Comparison of ENCODE assay signal across 18 cellular contexts in genomic region chr6:112296694-112297093, GRCh38. TPM values are rescaled to one million over a fixed set of nuclear protein-coding genes. Genes with fewer than 3 reads are reported as not detected.
"Had no signal": no experiment of that assay in that cellular context is flagged by ENCODE, and none has a peak within 500 bp of the region (broad histone marks: within the 10 kb centered on the region; RNA-seq: fewer than 3 reads in every experiment).

No MANE protein-coding gene starts in this region.

- ATAC-seq: body of pancreas, gastrocnemius medialis had no signal

- H3K4me1 Mint-ChIP-seq: activated CD4-positive, alpha-beta memory T cell treated with anti-CD3 and anti-CD28 coated beads, Interleukin-2, amount 10 ng/mL, durations not matched to agents 7 days and 5 days; activated CD4-positive, alpha-beta T cell treated with anti-CD3 and anti-CD28 coated beads, Interleukin-2, amount 10 ng/mL, durations not matched to agents 24 days and 14 days; activated naive CD4-positive, alpha-beta T cell treated with anti-CD3 and anti-CD28 coated beads, Interleukin-2, amount 10 ng/mL, durations not matched to agents 7 days and 5 days had no signal

- H3K9me3 Mint-ChIP-seq: activated CD4-positive, alpha-beta memory T cell treated with anti-CD3 and anti-CD28 coated beads, Interleukin-2, amount 10 ng/mL, durations not matched to agents 7 days and 5 days; activated CD4-positive, alpha-beta T cell treated with anti-CD3 and anti-CD28 coated beads, Interleukin-2, amount 10 ng/mL, durations not matched to agents 24 days and 14 days; activated naive CD4-positive, alpha-beta T cell treated with anti-CD3 and anti-CD28 coated beads, Interleukin-2, amount 10 ng/mL, durations not matched to agents 7 days and 5 days; activated T-cell treated with anti-CD3 and anti-CD28 coated beads, Interleukin-2, amount 50 U/mL, for 72 hours; T-helper 1 cell treated with Interleukin-12 subunit alpha and Interleukin-12 subunit beta and Interleukin-4 antibody, amounts not matched to agents 30 μg/mL and 1 μg/mL, for 36 hours had no signal

- H3K27ac Mint-ChIP-seq: activated CD4-positive, alpha-beta memory T cell treated with anti-CD3 and anti-CD28 coated beads, Interleukin-2, amount 10 ng/mL, durations not matched to agents 7 days and 5 days; activated CD4-positive, alpha-beta T cell treated with anti-CD3 and anti-CD28 coated beads, Interleukin-2, amount 10 ng/mL, durations not matched to agents 24 days and 14 days; activated naive CD4-positive, alpha-beta T cell treated with anti-CD3 and anti-CD28 coated beads, Interleukin-2, amount 10 ng/mL, durations not matched to agents 7 days and 5 days; activated T-cell treated with anti-CD3 and anti-CD28 coated beads, Interleukin-2, amount 50 U/mL, for 72 hours; stimulated activated naive B cell treated with anti-CD40 and anti-IgM and Interleukin-4, amounts not matched to agents 10 μg/mL and 1 μg/mL and 100 μg/mL, for 72 hours; T-helper 1 cell treated with Interleukin-12 subunit alpha and Interleukin-12 subunit beta and Interleukin-4 antibody, amounts not matched to agents 30 μg/mL and 1 μg/mL, for 36 hours had no signal

- H3K4me3 Mint-ChIP-seq: activated CD4-positive, alpha-beta memory T cell treated with anti-CD3 and anti-CD28 coated beads, Interleukin-2, amount 10 ng/mL, durations not matched to agents 7 days and 5 days; activated CD4-positive, alpha-beta T cell treated with anti-CD3 and anti-CD28 coated beads, Interleukin-2, amount 10 ng/mL, durations not matched to agents 24 days and 14 days; activated naive CD4-positive, alpha-beta T cell treated with anti-CD3 and anti-CD28 coated beads, Interleukin-2, amount 10 ng/mL, durations not matched to agents 7 days and 5 days; activated T-cell treated with anti-CD3 and anti-CD28 coated beads, Interleukin-2, amount 50 U/mL, for 72 hours; stimulated activated naive B cell treated with anti-CD40 and anti-IgM and Interleukin-4, amounts not matched to agents 10 μg/mL and 1 μg/mL and 100 μg/mL, for 72 hours; T-helper 1 cell treated with Interleukin-12 subunit alpha and Interleukin-12 subunit beta and Interleukin-4 antibody, amounts not matched to agents 30 μg/mL and 1 μg/mL, for 36 hours had no signal

- DNase-seq: activated CD4-positive, alpha-beta memory T cell treated with anti-CD3 and anti-CD28 coated beads, Interleukin-2, amount 10 ng/mL, durations not matched to agents 7 days and 5 days; activated CD4-positive, alpha-beta T cell treated with anti-CD3 and anti-CD28 coated beads, Interleukin-2, amount 10 ng/mL, durations not matched to agents 24 days and 14 days; activated effector memory CD4-positive, alpha-beta T cell treated with Interleukin-2 at 50 U/mL for 16 hours; activated naive CD4-positive, alpha-beta T cell treated with anti-CD3 and anti-CD28 coated beads, Interleukin-2, amount 10 ng/mL, durations not matched to agents 7 days and 5 days; body of pancreas; effector memory CD4-positive, alpha-beta T cell; gastrocnemius medialis; stimulated activated CD4-positive, alpha-beta T cell treated with anti-CD3 and anti-CD28 coated beads, Interleukin-2, amount 100 ng/mL, for 48 hours; stimulated activated CD8-positive, alpha-beta memory T cell treated with anti-CD3 and anti-CD28 coated beads, Interleukin-4, amount 100 ng/mL, for 48 hours; stimulated activated naive B cell treated with anti-CD40 and anti-IgM and Interleukin-4, amounts not matched to agents 10 μg/mL and 1 μg/mL and 100 μg/mL, for 72 hours; upper lobe of left lung had no signal

- H3K36me3 ChIP-seq: gastrocnemius medialis, prostate gland, upper lobe of left lung had no signal

- H3K27me3 ChIP-seq: body of pancreas, gastrocnemius medialis, testis, upper lobe of left lung had no signal

- FAIRE-seq: islet of Langerhans had no signal

- H3K36me3 Mint-ChIP-seq: activated naive CD4-positive, alpha-beta T cell treated with anti-CD3 and anti-CD28 coated beads, Interleukin-2, amount 10 ng/mL, durations not matched to agents 7 days and 5 days; stimulated activated naive B cell treated with anti-CD40 and anti-IgM and Interleukin-4, amounts not matched to agents 10 μg/mL and 1 μg/mL and 100 μg/mL, for 72 hours had no signal

- H3K4me3 ChIP-seq: body of pancreas, gastrocnemius medialis, prostate gland, testis, upper lobe of left lung had no signal

- H3K27ac ChIP-seq: body of pancreas, prostate gland, testis, upper lobe of left lung, VCaP had no signal

- H3K4me1 ChIP-seq: body of pancreas, gastrocnemius medialis, prostate gland, testis had no signal

- H3K9me3 ChIP-seq: body of pancreas, gastrocnemius medialis, prostate gland, testis, upper lobe of left lung had no signal

RNA-seq across cellular contexts. Expression of gene LAMA4, which starts 42.3 kb away (rescaled TPM):
- total RNA-seq: activated CD4-positive, alpha-beta memory T cell treated with anti-CD3 and anti-CD28 coated beads, Interleukin-2, amount 10 ng/mL, durations not matched to agents 7 days and 5 days; activated CD4-positive, alpha-beta T cell treated with anti-CD3 and anti-CD28 coated beads, Interleukin-2, amount 10 ng/mL, durations not matched to agents 24 days and 14 days had no signal

RNA-seq across cellular contexts. Expression of gene RFPL4B, which starts 50.4 kb away (rescaled TPM):
- total RNA-seq: activated CD4-positive, alpha-beta memory T cell treated with anti-CD3 and anti-CD28 coated beads, Interleukin-2, amount 10 ng/mL, durations not matched to agents 7 days and 5 days; activated CD4-positive, alpha-beta T cell treated with anti-CD3 and anti-CD28 coated beads, Interleukin-2, amount 10 ng/mL, durations not matched to agents 24 days and 14 days; activated T-cell treated with anti-CD3 and anti-CD28 coated beads, Interleukin-2, amount 50 U/mL, for 72 hours; body of pancreas; gastrocnemius medialis; liver had no signal
